Comparison of ENCODE assay signal across 1 cellular context in the genomic region with DNA sequence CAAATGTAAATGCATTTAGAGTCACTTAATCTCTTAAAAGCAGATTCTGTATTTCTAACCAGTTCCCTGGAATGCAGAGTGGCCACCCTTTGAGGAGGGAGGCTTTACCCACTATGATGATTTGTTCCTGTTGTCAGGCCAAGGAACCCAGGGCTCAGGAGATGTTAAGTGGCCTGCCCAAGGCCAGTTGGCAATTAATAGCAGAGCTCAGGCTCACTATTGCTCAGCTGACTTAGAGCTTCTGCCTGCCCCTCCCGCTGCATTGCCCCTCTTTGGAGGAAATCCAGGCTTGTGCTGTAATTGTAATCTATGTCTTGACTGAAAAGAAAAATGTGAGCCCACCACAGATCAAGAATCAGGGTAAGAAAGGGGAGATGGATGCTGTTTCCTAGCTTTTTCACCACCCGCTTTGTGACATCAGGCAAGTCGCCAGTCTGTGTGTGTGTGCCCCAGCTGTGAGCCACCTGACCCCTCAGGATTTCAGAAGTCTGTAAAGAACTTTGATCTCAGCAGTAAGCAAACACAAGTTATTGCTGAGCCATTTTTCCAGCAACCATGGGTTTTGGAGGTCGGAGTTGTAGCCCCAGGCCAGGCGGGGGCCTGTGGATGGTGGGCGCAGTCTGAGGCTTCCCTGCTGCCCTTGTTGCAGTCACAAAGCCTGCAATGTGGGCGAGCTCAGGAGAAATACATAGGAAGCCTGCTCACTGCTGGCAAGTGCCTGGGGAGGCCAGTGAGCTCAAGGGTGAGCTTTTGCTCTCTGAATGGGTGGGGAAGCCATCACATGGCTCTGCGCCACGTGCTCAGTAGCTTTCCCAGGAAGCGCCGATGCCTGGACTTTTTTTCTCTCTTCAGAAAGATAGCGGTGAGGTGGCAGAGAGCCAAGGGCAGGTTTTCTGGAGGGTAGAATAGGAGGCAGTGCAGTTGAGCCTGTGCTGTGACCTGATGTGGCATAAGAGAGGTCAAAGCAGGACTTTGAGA.
TF ChIP-seq lines count a peak whose summit lies in the region.

No MANE protein-coding gene starts in this region.

TF ChIP-seq in HepG2, 621 proteins besides CTCF, POLR2A, EP300 and RAD21 (continued from another document and continues in another):
- TF ChIP-seq, protein P1, sequence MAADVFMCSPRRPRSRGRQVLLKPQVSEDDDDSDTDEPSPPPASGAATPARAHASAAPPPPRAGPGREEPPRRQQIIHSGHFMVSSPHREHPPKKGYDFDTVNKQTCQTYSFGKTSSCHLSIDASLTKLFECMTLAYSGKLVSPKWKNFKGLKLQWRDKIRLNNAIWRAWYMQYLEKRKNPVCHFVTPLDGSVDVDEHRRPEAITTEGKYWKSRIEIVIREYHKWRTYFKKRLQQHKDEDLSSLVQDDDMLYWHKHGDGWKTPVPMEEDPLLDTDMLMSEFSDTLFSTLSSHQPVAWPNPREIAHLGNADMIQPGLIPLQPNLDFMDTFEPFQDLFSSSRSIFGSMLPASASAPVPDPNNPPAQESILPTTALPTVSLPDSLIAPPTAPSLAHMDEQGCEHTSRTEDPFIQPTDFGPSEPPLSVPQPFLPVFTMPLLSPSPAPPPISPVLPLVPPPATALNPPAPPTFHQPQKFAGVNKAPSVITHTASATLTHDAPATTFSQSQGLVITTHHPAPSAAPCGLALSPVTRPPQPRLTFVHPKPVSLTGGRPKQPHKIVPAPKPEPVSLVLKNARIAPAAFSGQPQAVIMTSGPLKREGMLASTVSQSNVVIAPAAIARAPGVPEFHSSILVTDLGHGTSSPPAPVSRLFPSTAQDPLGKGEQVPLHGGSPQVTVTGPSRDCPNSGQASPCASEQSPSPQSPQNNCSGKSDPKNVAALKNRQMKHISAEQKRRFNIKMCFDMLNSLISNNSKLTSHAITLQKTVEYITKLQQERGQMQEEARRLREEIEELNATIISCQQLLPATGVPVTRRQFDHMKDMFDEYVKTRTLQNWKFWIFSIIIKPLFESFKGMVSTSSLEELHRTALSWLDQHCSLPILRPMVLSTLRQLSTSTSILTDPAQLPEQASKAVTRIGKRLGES (CRISPR knock-in tag; IDR thresholded peaks at IDR 0.05; ENCODE audit: borderline replicate concordance), result no peak; the same call in 1 of the 2 replicates
- TF ChIP-seq NFIC (IDR thresholded peaks at IDR 0.05; ENCODE audit: low read length), result peak; percentile 92
- TF ChIP-seq FLYWCH1 (CRISPR knock-in tag; IDR thresholded peaks at IDR 0.05), result no peak
- TF ChIP-seq MEF2D (CRISPR knock-in tag; IDR thresholded peaks at IDR 0.05), result peak; percentile 75
- no peak for TF ChIP-seq CCAR2 (optimal IDR thresholded peaks at IDR 0.05; ENCODE audit: low read depth, low read length)
- TF ChIP-seq ISL2 (CRISPR knock-in tag; IDR thresholded peaks at IDR 0.05), result peak; percentile 76
- TF ChIP-seq, protein P2, sequence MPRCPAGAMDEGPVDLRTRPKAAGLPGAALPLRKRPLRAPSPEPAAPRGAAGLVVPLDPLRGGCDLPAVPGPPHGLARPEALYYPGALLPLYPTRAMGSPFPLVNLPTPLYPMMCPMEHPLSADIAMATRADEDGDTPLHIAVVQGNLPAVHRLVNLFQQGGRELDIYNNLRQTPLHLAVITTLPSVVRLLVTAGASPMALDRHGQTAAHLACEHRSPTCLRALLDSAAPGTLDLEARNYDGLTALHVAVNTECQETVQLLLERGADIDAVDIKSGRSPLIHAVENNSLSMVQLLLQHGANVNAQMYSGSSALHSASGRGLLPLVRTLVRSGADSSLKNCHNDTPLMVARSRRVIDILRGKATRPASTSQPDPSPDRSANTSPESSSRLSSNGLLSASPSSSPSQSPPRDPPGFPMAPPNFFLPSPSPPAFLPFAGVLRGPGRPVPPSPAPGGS (CRISPR knock-in tag; IDR thresholded peaks at IDR 0.05), result peak; percentile 88; the same call in 1 of the 2 replicates
- TF ChIP-seq, protein P3, sequence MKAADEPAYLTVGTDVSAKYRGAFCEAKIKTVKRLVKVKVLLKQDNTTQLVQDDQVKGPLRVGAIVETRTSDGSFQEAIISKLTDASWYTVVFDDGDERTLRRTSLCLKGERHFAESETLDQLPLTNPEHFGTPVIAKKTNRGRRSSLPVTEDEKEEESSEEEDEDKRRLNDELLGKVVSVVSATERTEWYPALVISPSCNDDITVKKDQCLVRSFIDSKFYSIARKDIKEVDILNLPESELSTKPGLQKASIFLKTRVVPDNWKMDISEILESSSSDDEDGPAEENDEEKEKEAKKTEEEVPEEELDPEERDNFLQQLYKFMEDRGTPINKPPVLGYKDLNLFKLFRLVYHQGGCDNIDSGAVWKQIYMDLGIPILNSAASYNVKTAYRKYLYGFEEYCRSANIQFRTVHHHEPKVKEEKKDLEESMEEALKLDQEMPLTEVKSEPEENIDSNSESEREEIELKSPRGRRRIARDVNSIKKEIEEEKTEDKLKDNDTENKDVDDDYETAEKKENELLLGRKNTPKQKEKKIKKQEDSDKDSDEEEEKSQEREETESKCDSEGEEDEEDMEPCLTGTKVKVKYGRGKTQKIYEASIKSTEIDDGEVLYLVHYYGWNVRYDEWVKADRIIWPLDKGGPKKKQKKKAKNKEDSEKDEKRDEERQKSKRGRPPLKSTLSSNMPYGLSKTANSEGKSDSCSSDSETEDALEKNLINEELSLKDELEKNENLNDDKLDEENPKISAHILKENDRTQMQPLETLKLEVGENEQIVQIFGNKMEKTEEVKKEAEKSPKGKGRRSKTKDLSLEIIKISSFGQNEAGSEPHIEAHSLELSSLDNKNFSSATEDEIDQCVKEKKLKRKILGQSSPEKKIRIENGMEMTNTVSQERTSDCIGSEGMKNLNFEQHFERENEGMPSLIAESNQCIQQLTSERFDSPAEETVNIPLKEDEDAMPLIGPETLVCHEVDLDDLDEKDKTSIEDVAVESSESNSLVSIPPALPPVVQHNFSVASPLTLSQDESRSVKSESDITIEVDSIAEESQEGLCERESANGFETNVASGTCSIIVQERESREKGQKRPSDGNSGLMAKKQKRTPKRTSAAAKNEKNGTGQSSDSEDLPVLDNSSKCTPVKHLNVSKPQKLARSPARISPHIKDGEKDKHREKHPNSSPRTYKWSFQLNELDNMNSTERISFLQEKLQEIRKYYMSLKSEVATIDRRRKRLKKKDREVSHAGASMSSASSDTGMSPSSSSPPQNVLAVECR (CRISPR knock-in tag; IDR thresholded peaks at IDR 0.05; ENCODE audit: borderline replicate concordance), result peak; percentile 82; the same call in 1 of the 2 replicates
- TF ChIP-seq, protein P4, sequence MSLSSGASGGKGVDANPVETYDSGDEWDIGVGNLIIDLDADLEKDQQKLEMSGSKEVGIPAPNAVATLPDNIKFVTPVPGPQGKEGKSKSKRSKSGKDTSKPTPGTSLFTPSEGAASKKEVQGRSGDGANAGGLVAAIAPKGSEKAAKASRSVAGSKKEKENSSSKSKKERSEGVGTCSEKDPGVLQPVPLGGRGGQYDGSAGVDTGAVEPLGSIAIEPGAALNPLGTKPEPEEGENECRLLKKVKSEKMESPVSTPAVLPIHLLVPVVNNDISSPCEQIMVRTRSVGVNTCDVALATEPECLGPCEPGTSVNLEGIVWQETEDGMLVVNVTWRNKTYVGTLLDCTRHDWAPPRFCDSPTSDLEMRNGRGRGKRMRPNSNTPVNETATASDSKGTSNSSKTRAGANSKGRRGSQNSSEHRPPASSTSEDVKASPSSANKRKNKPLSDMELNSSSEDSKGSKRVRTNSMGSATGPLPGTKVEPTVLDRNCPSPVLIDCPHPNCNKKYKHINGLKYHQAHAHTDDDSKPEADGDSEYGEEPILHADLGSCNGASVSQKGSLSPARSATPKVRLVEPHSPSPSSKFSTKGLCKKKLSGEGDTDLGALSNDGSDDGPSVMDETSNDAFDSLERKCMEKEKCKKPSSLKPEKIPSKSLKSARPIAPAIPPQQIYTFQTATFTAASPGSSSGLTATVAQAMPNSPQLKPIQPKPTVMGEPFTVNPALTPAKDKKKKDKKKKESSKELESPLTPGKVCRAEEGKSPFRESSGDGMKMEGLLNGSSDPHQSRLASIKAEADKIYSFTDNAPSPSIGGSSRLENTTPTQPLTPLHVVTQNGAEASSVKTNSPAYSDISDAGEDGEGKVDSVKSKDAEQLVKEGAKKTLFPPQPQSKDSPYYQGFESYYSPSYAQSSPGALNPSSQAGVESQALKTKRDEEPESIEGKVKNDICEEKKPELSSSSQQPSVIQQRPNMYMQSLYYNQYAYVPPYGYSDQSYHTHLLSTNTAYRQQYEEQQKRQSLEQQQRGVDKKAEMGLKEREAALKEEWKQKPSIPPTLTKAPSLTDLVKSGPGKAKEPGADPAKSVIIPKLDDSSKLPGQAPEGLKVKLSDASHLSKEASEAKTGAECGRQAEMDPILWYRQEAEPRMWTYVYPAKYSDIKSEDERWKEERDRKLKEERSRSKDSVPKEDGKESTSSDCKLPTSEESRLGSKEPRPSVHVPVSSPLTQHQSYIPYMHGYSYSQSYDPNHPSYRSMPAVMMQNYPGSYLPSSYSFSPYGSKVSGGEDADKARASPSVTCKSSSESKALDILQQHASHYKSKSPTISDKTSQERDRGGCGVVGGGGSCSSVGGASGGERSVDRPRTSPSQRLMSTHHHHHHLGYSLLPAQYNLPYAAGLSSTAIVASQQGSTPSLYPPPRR (CRISPR knock-in tag; IDR thresholded peaks at IDR 0.05; ENCODE audit: borderline replicate concordance), result peak; percentile 76; the same call in 1 of the 2 replicates
- no peak for TF ChIP-seq HNRNPUL1 (IDR thresholded peaks at IDR 0.05; ENCODE audit: low read depth, low read length)
- TF ChIP-seq ZNF652 (CRISPR knock-in tag; IDR thresholded peaks at IDR 0.05; ENCODE audit: borderline replicate concordance, low read depth), result no peak
- peak; percentile 58; the same call in 1 of the 2 replicates for TF ChIP-seq ZNF782 (CRISPR knock-in tag; IDR thresholded peaks at IDR 0.05; ENCODE audit: borderline replicate concordance)
- peak; percentile 92; the same call in 1 of the 2 replicates for TF ChIP-seq NCOR1 (IDR thresholded peaks at IDR 0.05; ENCODE audit: borderline replicate concordance, low read length)
- TF ChIP-seq, protein P5, sequence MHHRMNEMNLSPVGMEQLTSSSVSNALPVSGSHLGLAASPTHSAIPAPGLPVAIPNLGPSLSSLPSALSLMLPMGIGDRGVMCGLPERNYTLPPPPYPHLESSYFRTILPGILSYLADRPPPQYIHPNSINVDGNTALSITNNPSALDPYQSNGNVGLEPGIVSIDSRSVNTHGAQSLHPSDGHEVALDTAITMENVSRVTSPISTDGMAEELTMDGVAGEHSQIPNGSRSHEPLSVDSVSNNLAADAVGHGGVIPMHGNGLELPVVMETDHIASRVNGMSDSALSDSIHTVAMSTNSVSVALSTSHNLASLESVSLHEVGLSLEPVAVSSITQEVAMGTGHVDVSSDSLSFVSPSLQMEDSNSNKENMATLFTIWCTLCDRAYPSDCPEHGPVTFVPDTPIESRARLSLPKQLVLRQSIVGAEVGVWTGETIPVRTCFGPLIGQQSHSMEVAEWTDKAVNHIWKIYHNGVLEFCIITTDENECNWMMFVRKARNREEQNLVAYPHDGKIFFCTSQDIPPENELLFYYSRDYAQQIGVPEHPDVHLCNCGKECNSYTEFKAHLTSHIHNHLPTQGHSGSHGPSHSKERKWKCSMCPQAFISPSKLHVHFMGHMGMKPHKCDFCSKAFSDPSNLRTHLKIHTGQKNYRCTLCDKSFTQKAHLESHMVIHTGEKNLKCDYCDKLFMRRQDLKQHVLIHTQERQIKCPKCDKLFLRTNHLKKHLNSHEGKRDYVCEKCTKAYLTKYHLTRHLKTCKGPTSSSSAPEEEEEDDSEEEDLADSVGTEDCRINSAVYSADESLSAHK (CRISPR knock-in tag; IDR thresholded peaks at IDR 0.05; ENCODE audit: borderline replicate concordance), result no peak
- TF ChIP-seq, protein P6, sequence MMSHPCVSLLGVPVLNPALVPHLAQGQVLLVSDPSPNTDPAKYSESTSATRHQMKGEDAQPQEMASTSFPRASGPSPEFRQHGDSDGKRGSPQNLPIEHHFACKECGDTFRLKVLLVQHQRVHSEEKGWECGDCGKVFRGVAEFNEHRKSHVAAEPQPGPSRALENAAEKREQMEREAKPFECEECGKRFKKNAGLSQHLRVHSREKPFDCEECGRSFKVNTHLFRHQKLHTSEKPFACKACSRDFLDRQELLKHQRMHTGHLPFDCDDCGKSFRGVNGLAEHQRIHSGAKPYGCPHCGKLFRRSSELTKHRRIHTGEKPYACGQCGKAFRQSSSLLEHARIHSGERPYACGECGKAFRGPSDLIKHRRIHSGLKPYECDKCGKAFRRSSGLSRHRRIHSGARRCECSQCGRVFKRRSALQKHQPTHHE (CRISPR knock-in tag; IDR thresholded peaks at IDR 0.05; ENCODE audit: borderline replicate concordance), result 0 out of 2 replicates have a peak, but pooled peaks have one; percentile 28
- TF ChIP-seq ZNF615 (CRISPR knock-in tag; IDR thresholded peaks at IDR 0.05; ENCODE audit: borderline replicate concordance), result no peak
- no peak; the same call in 1 of the 2 replicates for TF ChIP-seq ZSCAN21 (CRISPR knock-in tag; IDR thresholded peaks at IDR 0.05; ENCODE audit: borderline replicate concordance)
- TF ChIP-seq, protein P7, sequence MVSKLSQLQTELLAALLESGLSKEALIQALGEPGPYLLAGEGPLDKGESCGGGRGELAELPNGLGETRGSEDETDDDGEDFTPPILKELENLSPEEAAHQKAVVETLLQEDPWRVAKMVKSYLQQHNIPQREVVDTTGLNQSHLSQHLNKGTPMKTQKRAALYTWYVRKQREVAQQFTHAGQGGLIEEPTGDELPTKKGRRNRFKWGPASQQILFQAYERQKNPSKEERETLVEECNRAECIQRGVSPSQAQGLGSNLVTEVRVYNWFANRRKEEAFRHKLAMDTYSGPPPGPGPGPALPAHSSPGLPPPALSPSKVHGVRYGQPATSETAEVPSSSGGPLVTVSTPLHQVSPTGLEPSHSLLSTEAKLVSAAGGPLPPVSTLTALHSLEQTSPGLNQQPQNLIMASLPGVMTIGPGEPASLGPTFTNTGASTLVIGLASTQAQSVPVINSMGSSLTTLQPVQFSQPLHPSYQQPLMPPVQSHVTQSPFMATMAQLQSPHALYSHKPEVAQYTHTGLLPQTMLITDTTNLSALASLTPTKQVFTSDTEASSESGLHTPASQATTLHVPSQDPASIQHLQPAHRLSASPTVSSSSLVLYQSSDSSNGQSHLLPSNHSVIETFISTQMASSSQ (IDR thresholded peaks at IDR 0.05; ENCODE audit: low read depth), result no peak; the same call in 1 of the 2 replicates
- TF ChIP-seq, protein P7 (CRISPR knock-in tag; IDR thresholded peaks at IDR 0.05; ENCODE audit: borderline replicate concordance), result peak; percentile 65; the same call in 1 of the 2 replicates
- no peak for TF ChIP-seq ZNF589 (CRISPR knock-in tag; conservative IDR thresholded peaks at IDR 0.05)
